Comparison of ENCODE assay signal across 8 cellular contexts in the genomic region with DNA sequence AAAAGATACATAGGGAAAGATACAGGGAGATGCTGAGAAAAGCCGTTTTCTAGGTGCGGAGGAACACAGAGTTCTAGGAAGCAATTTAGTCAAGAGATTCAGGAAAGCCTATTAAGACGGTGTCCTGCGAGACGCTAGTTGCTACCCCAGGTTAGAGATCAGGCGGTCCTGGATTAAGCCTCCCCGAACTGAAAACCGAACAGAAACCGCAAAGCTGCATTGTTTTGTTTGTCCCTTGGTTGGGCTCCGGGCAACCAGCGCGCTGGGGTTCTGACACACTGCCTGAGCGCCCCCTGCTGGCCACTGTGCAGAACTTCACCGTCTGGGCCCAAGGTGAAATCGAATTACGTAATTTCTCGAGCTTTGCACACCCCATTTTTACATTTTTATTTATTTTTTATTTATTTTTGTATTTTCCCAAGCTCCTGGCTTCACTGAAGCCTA. TPM values are rescaled to one million over a fixed set of nuclear protein-coding genes. Genes with fewer than 3 reads are reported as not detected.
DNase-seq lines count a peak whose midpoint lies in the region; ATAC-seq and TF ChIP-seq lines count a peak whose summit lies in the region.

No MANE protein-coding gene starts in this region.

- peak overlapping the region in 1 of 2 donors; percentile 46 for H3K27ac Mint-ChIP-seq in T-cell
- H3K27ac Mint-ChIP-seq in progenitor cell of endocrine pancreas: peak overlapping the region; percentile 81

- peaks cover 4 to 11% of the 10 kb centered on the region in 2 donors for H3K27me3 Mint-ChIP-seq in T-cell
- H3K27me3 Mint-ChIP-seq in progenitor cell of endocrine pancreas: peaks cover 2% of the 10 kb centered on the region

- no peaks in the 10 kb centered on the region for H3K27me3 ChIP-seq in upper lobe of right lung

- H3K36me3 Mint-ChIP-seq in T-cell: no peaks in the 10 kb centered on the region
- no peaks in the 10 kb centered on the region for H3K36me3 Mint-ChIP-seq in progenitor cell of endocrine pancreas (ENCODE audit: insufficient read depth)

- CTCF ChIA-PET in T-cell (lab: Charles Lee): interaction anchor here (0.5 to 4.1 kb wide), 38 partner anchors 9 to 714 kb away, joined by 3 to 46 read pairs (median 4); a partner anchor contains a TSS

- H3K4me3 ChIP-seq in upper lobe of right lung: peak overlapping the region; percentile 46

- no peaks in the 10 kb centered on the region for H3K9me3 ChIP-seq in upper lobe of right lung

- intact Hi-C loops in left cardiac atrium (cut with DNase I) (loop anchor here (2.0 to 5.0 kb wide), 3 partner anchors 140 to 317 kb away; no protein-coding TSS in a partner anchor), upper lobe of right lung (cut with DNase I) (loop anchor here (10.0 kb wide), 1 partner anchor 114 kb away; no protein-coding TSS in a partner anchor)

- H3K36me3 ChIP-seq in upper lobe of right lung: no peaks in the 10 kb centered on the region

- H3K27ac ChIP-seq in upper lobe of right lung: peak overlapping the region; percentile 86

- DNase-seq in NCI-H128 (lab: John Stamatoyannopoulos, UW; ENCODE audit: unreplicated experiment) (peak; percentile 85), T-cell (peak; percentile 72 to 93 (median 86)), amniotic epithelial cell (ENCODE audit: low read depth) (peak; percentile 83), left cardiac atrium (peak; percentile 91), progenitor cell of endocrine pancreas (ENCODE audit: low spot score, unreplicated experiment) (peak; percentile 80), upper lobe of right lung (peak; percentile 92)

- H3K4me1 ChIP-seq in upper lobe of right lung: peaks cover 14% of the 10 kb centered on the region

- POLR2A ChIA-PET in T-cell (lab: Charles Lee): interaction anchor here (0.5 to 1.2 kb wide), 7 partner anchors 9 to 463 kb away, joined by 3 to 9 read pairs (median 4); a partner anchor contains a TSS

- H3K9me3 Mint-ChIP-seq in T-cell: no peaks in the 10 kb centered on the region
- no peaks in the 10 kb centered on the region for H3K9me3 Mint-ChIP-seq in progenitor cell of endocrine pancreas (ENCODE audit: low read depth)

- peak; percentile 86 for TF ChIP-seq CTCF in GM12873 (IDR thresholded peaks at IDR 0.05; ENCODE audit: insufficient read depth, low read depth, low read length, missing control alignments)
- TF ChIP-seq CTCF in progenitor cell of endocrine pancreas (IDR thresholded peaks at IDR 0.05; ENCODE audit: unreplicated experiment): peak; percentile 98
- TF ChIP-seq CTCF in upper lobe of right lung (IDR thresholded peaks at IDR 0.05): peak; percentile 99

- ATAC-seq in HG02763 (IDR thresholded peaks at IDR 0.05; ENCODE audit: unreplicated experiment) (peak; percentile 89), T-cell (replicated peaks in 1 of 4) (peak; percentile 82 to 90 (median 86)), left cardiac atrium (peak; percentile 58 to 67), upper lobe of right lung (peak; percentile 93)

- peak overlapping the region; percentile 70 to 76 (median 74) for H3K4me3 Mint-ChIP-seq in T-cell
- H3K4me3 Mint-ChIP-seq in progenitor cell of endocrine pancreas (ENCODE audit: low read depth): peak overlapping the region; percentile 73

- H3K4me1 Mint-ChIP-seq in T-cell: peaks cover 16 to 25% (median 18%) of the 10 kb centered on the region in 3 donors
- peaks cover 14% of the 10 kb centered on the region for H3K4me1 Mint-ChIP-seq in progenitor cell of endocrine pancreas (ENCODE audit: low read depth)

RNA-seq across cellular contexts. Expression of a gene that starts 37.3 kb away (rescaled TPM):
- total RNA-seq in T-cell (10 to 100 TPM; 59.3 to 79.6 (median 73.6) TPM), left cardiac atrium (100 to 1,000 TPM; 285 to 331 TPM), progenitor cell of endocrine pancreas (162 and 165 TPM in 2 replicates), upper lobe of right lung (90.8 TPM)

Comparison
In these comparisons a context has a peak if more than half of its experiments do, and no peak if none do; other contexts are left out.
1. Peak in every context shown above with its lines: DNase-seq, ATAC-seq, H3K4me3 ChIP-seq and H3K27ac ChIP-seq.